Comparison of ENCODE assay signal across 9 cellular contexts in genomic region chr5:54520438-54520846, GRCh38. TPM values are rescaled to one million over a fixed set of nuclear protein-coding genes. Genes with fewer than 3 reads are reported as not detected.
DNase-seq lines count a peak whose midpoint lies in the region; ATAC-seq, FAIRE-seq and TF ChIP-seq lines count a peak whose summit lies in the region.
"Had no signal": no experiment of that assay in that cellular context is flagged by ENCODE, and none has a peak within 500 bp of the region (broad histone marks: within the 10 kb centered on the region; RNA-seq: fewer than 3 reads in every experiment).

No MANE protein-coding gene starts in this region.

- no peak for FAIRE-seq in GM12878 (lab: Jason Lieb, UNC)

- SMC1A ChIA-PET in GM12878 (lab: Charles Lee; ENCODE audit: uncharacterized antibody, unreplicated experiment), result no interaction called here

- RAD21 ChIA-PET in GM12878 (lab: Charles Lee; ENCODE audit: unreplicated experiment), result no interaction called here

- H3K4me3 ChIP-seq in GM12878, result 0 out of 2 replicates have a peak overlapping the region, but pooled peaks have one; percentile 36

- TF ChIP-seq RAD21 in GM12878 (IDR thresholded peaks at IDR 0.05; ENCODE audit: insufficient read depth, low read depth, low read length), result no peak

- TF ChIP-seq POLR2A in GM12878 (IDR thresholded peaks at IDR 0.05; ENCODE audit: low read depth, low read length), result no peak

- H2AFZ ChIP-seq in GM12878 (ENCODE audit: control insufficient read depth, low read depth, low read length), result no peak overlapping the region

- no peak overlapping the region for H3K27ac ChIP-seq in GM12878 (ENCODE audit: control insufficient read depth, insufficient read depth)
- peak overlapping the region; percentile 54 for H3K27ac ChIP-seq in substantia nigra (ENCODE audit: low read depth, low read length, poor library complexity, severe bottlenecking)

- TF ChIP-seq EP300 in GM12878 (IDR thresholded peaks at IDR 0.05; ENCODE audit: borderline replicate concordance in 1 of 2, control insufficient read depth in 1 of 2, low read depth in 2 of 2, low read length in 2 of 2), result no peak

- H3K9ac ChIP-seq in GM12878 (ENCODE audit: control insufficient read depth, insufficient read depth, low read length), result no peak overlapping the region

- intact Hi-C loops in GM12878 (cut with micrococcal nuclease; ENCODE audit: unreplicated experiment), result no loop called here

- H3K79me2 ChIP-seq in GM12878 (ENCODE audit: control insufficient read depth, insufficient read depth, low read length), result no peaks in the 10 kb centered on the region

- no peaks in the 10 kb centered on the region; the same call in 2 of the 3 replicates for H3K9me3 ChIP-seq in GM12878 (replicated peaks; ENCODE audit: control insufficient read depth, insufficient read depth, low read length)

- POLR2A ChIA-PET in GM12878 (lab: Charles Lee), result no interaction called here

- DNase-seq in AML-193 (lab: John Stamatoyannopoulos, UW) (peak; percentile 65), Kasumi-1 (lab: John Stamatoyannopoulos, UW) (peak; percentile 67 to 70), GM12878 (ENCODE audit: low read depth, low spot score) (no peak), kidney tubule cell (ENCODE audit: low spot score) (peak; percentile 29), substantia nigra (lab: John Stamatoyannopoulos, UW) (peak in 28 of 49 donors; percentile 15 to 77 (median 39)), NCI-H187 treated with DMSO at 0.1 percent for 48 hours (lab: John Stamatoyannopoulos, UW) (no peak), GM13976 (ENCODE audit: low spot score) (no peak)
- DNase-seq: left cardiac atrium had no signal

- H3K27me3 ChIP-seq in GM12878 (replicated peaks in 1 of 2; ENCODE audit: control insufficient read depth in 2 of 2, insufficient read depth in 2 of 2, low read length in 1 of 2), result no peaks in the 10 kb centered on the region

- no peaks in the 10 kb centered on the region for H3K4me1 ChIP-seq in GM12878 (ENCODE audit: control insufficient read depth, insufficient read depth, low read length)

- CTCF ChIA-PET in GM12878 (lab: Yijun Ruan, JAX), result interaction anchor here (1.4 kb wide), 1 partner anchor 325 kb away, joined by 4 read pairs; no protein-coding TSS in a partner anchor

- no TSS peak for BruUV-seq in GM12878 (replicated peaks; lab: Mats Ljungman, UMichigan)

- H4K20me1 ChIP-seq in GM12878 (ENCODE audit: control insufficient read depth, insufficient read depth), result no peaks in the 10 kb centered on the region

- ATAC-seq in GM12878 (no peak), GM19351 (IDR thresholded peaks at IDR 0.05; ENCODE audit: unreplicated experiment) (no peak)

- no peak for TF ChIP-seq CTCF in GM12878 (IDR thresholded peaks at IDR 0.05 in 2 of 3, conservative IDR thresholded peaks at IDR 0.05 in 1 of 3; ENCODE audit: control insufficient read depth in 2 of 3, extremely low read depth in 1 of 3, insufficient read depth in 1 of 3, low read depth in 3 of 3, low read length in 3 of 3)
- no peak for TF ChIP-seq CTCF in GM13976 (IDR thresholded peaks at IDR 0.05; ENCODE audit: borderline replicate concordance, control extremely low read depth, extremely low read depth, insufficient read depth, missing control alignments)

- H3K36me3 ChIP-seq in GM12878 (ENCODE audit: control insufficient read depth in 2 of 2, insufficient read depth in 2 of 2, low read length in 1 of 2), result no peaks in the 10 kb centered on the region

- in situ Hi-C loops in GM12878 (cut with MboI), result no loop called here
- in situ Hi-C loops in GM13976 (cut with MboI; ENCODE audit: low sequenced_read_pairs, unreplicated experiment), result loop anchor here (10.0 kb wide), 1 partner anchor 334 kb away; no protein-coding TSS in a partner anchor

- 44% methylated on average over 7 of the region's 7 CpGs for WGBS in GM12878 (ENCODE audit: insufficient coverage, insufficient replicate concordance, low lambda C conversion rate, missing lambda C conversion rate)

- H3K4me2 ChIP-seq in GM12878 (ENCODE audit: control insufficient read depth, insufficient read depth), result peak overlapping the region; percentile 21

TF ChIP-seq in GM12878, 131 proteins besides CTCF, POLR2A, EP300 and RAD21:
- TF ChIP-seq PKNOX1 (IDR thresholded peaks at IDR 0.05) (no peak), NFXL1 (IDR thresholded peaks at IDR 0.05; ENCODE audit: borderline replicate concordance) (no peak), JUNB (IDR thresholded peaks at IDR 0.05) (no peak), NR2F1 (conservative IDR thresholded peaks at IDR 0.05) (no peak), POU2F2 (IDR thresholded peaks at IDR 0.05; ENCODE audit: borderline replicate concordance, low read depth, low read length) (no peak), SREBF2 (IDR thresholded peaks at IDR 0.05; ENCODE audit: low read length) (no peak), SIX5 (IDR thresholded peaks at IDR 0.05; ENCODE audit: low read depth, low read length, severe bottlenecking) (no peak), IKZF1 (conservative IDR thresholded peaks at IDR 0.05) (no peak), RBBP5 (conservative IDR thresholded peaks at IDR 0.05) (no peak), NR2C1 (IDR thresholded peaks at IDR 0.05) (no peak), ETV6 (conservative IDR thresholded peaks at IDR 0.05 in 1 of 2, IDR thresholded peaks at IDR 0.05 in 1 of 2; ENCODE audit: borderline replicate concordance in 1 of 2, low read depth in 1 of 2) (no peak), ATF7 (IDR thresholded peaks at IDR 0.05; ENCODE audit: low read depth) (no peak), ZZZ3 (IDR thresholded peaks at IDR 0.05; ENCODE audit: control insufficient read depth, insufficient read length, low read depth) (no peak), HSF1 (IDR thresholded peaks at IDR 0.05; ENCODE audit: low read depth, low read length) (no peak), ATF3 (IDR thresholded peaks at IDR 0.05; ENCODE audit: borderline replicate concordance, extremely low read depth, low read depth, low read length) (no peak), EED (IDR thresholded peaks at IDR 0.05; ENCODE audit: low read depth) (no peak), ZNF24 (IDR thresholded peaks at IDR 0.05) (no peak)
- TF ChIP-seq, protein P1, sequence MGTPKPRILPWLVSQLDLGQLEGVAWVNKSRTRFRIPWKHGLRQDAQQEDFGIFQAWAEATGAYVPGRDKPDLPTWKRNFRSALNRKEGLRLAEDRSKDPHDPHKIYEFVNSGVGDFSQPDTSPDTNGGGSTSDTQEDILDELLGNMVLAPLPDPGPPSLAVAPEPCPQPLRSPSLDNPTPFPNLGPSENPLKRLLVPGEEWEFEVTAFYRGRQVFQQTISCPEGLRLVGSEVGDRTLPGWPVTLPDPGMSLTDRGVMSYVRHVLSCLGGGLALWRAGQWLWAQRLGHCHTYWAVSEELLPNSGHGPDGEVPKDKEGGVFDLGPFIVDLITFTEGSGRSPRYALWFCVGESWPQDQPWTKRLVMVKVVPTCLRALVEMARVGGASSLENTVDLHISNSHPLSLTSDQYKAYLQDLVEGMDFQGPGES (IDR thresholded peaks at IDR 0.05), result no peak

RNA-seq across cellular contexts. Expression of gene SNX18, which starts 2.9 kb away (rescaled TPM):
- 3.4 and 4.5 TPM in 2 replicates for total RNA-seq in GM12878 (2013; cell fraction: nucleolus; rRNA removed)
- 0.87 and 1.0 TPM in 2 replicates for total RNA-seq in GM12878 (2014; rRNA removed)
- total RNA-seq in GM12878 (2014; rRNA removed; fragmentation: Illumina TruSeq; extraction: Trizol), result 0.45 and 0.51 TPM in 2 replicates
- 1.2 and 1.7 TPM in 2 replicates for total RNA-seq in GM12878 (2021)
- 0.56 TPM for polyA plus RNA-seq in GM12878 (2011; ENCODE audit: low read depth)
- polyA plus RNA-seq in GM12878 (2011; rRNA removed), result 1.4 and 1.7 TPM in 2 replicates
- polyA plus RNA-seq in GM12878 (2011; cell fraction: cytosol; rRNA removed), result 0.88 and 1.5 TPM in 2 replicates
- 1.1 and 1.8 TPM in 2 replicates for polyA plus RNA-seq in GM12878 (2011; cell fraction: nucleus; rRNA removed)
- polyA plus RNA-seq in GM12878 (2012), result 0.79 and 1.6 TPM in 2 replicates
- 0.46 and 0.48 TPM in 2 replicates for polyA plus RNA-seq in GM12878 (2014; fragmentation: Illumina TruSeq; extraction: Trizol)
- under 1 TPM; 0.27 to 0.32 TPM for polyA plus RNA-seq in GM12878 (2014; fragmentation: Nextera tagmentation; extraction: Ambion mirVana)
- 0.41 and 0.67 TPM in 2 replicates for polyA plus RNA-seq in GM12878 (2014; rRNA removed)
- polyA plus RNA-seq in GM12878 (2016; fragmentation: Nextera tagmentation; extraction: Ambion mirVana), result under 1 TPM; 0.29 to 0.39 TPM
- polyA minus RNA-seq in GM12878 (2011; rRNA and poly(A)+ RNA removed), result 3.0 and 3.5 TPM in 2 replicates
- polyA minus RNA-seq in GM12878 (2011; cell fraction: cytosol; rRNA and poly(A)+ RNA removed), result 1.6 and 2.2 TPM in 2 replicates
- 4.2 and 7.8 TPM in 2 replicates for polyA minus RNA-seq in GM12878 (2011; cell fraction: nucleus; rRNA and poly(A)+ RNA removed)

Comparison
In these comparisons a context has a peak if more than half of its experiments do, and no peak if none do; other contexts are left out.
1. DNase-seq: peak in AML-193 (2 of 2), Kasumi-1 (2 of 2), kidney tubule cell (single experiment) and substantia nigra (28 of 49); none in GM12878 (single experiment), NCI-H187 treated with DMSO at 0.1 percent for 48 hours (single experiment) and GM13976 (single experiment).